1 cellular context compared by ENCODE assay signal in genomic region chr12:50568338-50569155, GRCh38.
TF ChIP-seq lines count a peak whose summit lies in the region.

No MANE protein-coding gene starts in this region.

TF ChIP-seq in GM12878, 131 proteins besides CTCF, POLR2A, EP300 and RAD21:
- no peak for TF ChIP-seq WRNIP1 (IDR thresholded peaks at IDR 0.05; ENCODE audit: borderline replicate concordance, low read depth, low read length)
- no peak for TF ChIP-seq HSF1 (IDR thresholded peaks at IDR 0.05; ENCODE audit: low read depth, low read length)
- no peak for TF ChIP-seq SUPT20H (IDR thresholded peaks at IDR 0.05; ENCODE audit: borderline replicate concordance, control insufficient read depth, low read depth, low read length)
- TF ChIP-seq E4F1 (IDR thresholded peaks at IDR 0.05; ENCODE audit: borderline replicate concordance, partially characterized antibody), result no peak
- TF ChIP-seq NFXL1 (IDR thresholded peaks at IDR 0.05; ENCODE audit: borderline replicate concordance), result no peak
- no peak for TF ChIP-seq ZNF622 (IDR thresholded peaks at IDR 0.05)
- no peak for TF ChIP-seq ZZZ3 (IDR thresholded peaks at IDR 0.05; ENCODE audit: control insufficient read depth, insufficient read length, low read depth)
- no peak for TF ChIP-seq ZNF217 (IDR thresholded peaks at IDR 0.05)
- TF ChIP-seq MLLT1 (IDR thresholded peaks at IDR 0.05), result no peak
- no peak for TF ChIP-seq KDM1A (IDR thresholded peaks at IDR 0.05; ENCODE audit: borderline replicate concordance)
